8 cellular contexts compared by ENCODE assay signal in genomic region chr1:88985033-88985432, GRCh38. TPM values are rescaled to one million over a fixed set of nuclear protein-coding genes. Genes with fewer than 3 reads are reported as not detected.
A peak's percentile ranks its signal among the peaks of the same experiment; 100 is the strongest.
DNase-seq lines count a peak whose midpoint lies in the region; ATAC-seq, FAIRE-seq and TF ChIP-seq lines count a peak whose summit lies in the region.

No MANE protein-coding gene starts in this region.

- no peak for TF ChIP-seq CTCF in chondrocyte (IDR thresholded peaks at IDR 0.05)

- FAIRE-seq in urothelium cell line (lab: Jason Lieb, UNC) = no peak

- DNase-seq in G401 (ENCODE audit: low spot score) (peak; percentile 23), NCI-H345 treated with DMSO at 0.1 percent for 48 hours (lab: John Stamatoyannopoulos, UW; ENCODE audit: unreplicated experiment) (peak; percentile 66), chondrocyte (ENCODE audit: low spot score) (no peak), medulla oblongata (ENCODE audit: extremely low spot score) (peak; percentile 85), urothelium cell line (ENCODE audit: low spot score) (peak; percentile 76), ureter (ENCODE audit: low spot score) (no peak)

- H3K4me1 Mint-ChIP-seq in chondrocyte (ENCODE audit: low read depth) = peaks cover 52% of the 10 kb centered on the region

- H3K27me3 Mint-ChIP-seq in chondrocyte (ENCODE audit: low read depth) = no peaks in the 10 kb centered on the region

- in situ Hi-C loops in G401 (cut with HindIII; ENCODE audit: low sequenced_read_pairs) = no loop called here

- H3K27ac Mint-ChIP-seq in chondrocyte (ENCODE audit: unreplicated experiment) = peak overlapping the region; percentile 81

- ATAC-seq in GM18511 (IDR thresholded peaks at IDR 0.05; ENCODE audit: unreplicated experiment) (no peak), GM19463 (IDR thresholded peaks at IDR 0.05; ENCODE audit: unreplicated experiment) (no peak)

- H3K9me3 Mint-ChIP-seq in chondrocyte (ENCODE audit: low read depth) = no peaks in the 10 kb centered on the region

- no peak overlapping the region for H3K4me3 Mint-ChIP-seq in chondrocyte (ENCODE audit: unreplicated experiment)

- H3K36me3 Mint-ChIP-seq in chondrocyte (ENCODE audit: low read depth) = peaks cover 8% of the 10 kb centered on the region

RNA-seq across cellular contexts. Expression of gene KYAT3, which starts 7.4 kb away (rescaled TPM):
- total RNA-seq in G401 (2014; rRNA removed; shearing (Covaris generic)) = 49.2 and 82.6 TPM in 2 replicates
- total RNA-seq in chondrocyte (26.1 to 31.1 TPM (median 26.9 TPM) in 3 replicates), ureter (44.4 TPM)

RNA-seq across cellular contexts. Expression of gene RBMXL1, which starts 7.4 kb away (rescaled TPM):
- 7.2 and 13.6 TPM in 2 replicates for total RNA-seq in G401 (2014; rRNA removed; shearing (Covaris generic))
- 5.6 to 7.5 TPM (median 5.9 TPM) in 3 replicates for total RNA-seq in chondrocyte
- total RNA-seq in ureter = 23.1 TPM

RNA-seq across cellular contexts. Expression of gene GBP3, which starts 37.6 kb away (rescaled TPM):
- total RNA-seq in G401 (2014; rRNA removed; shearing (Covaris generic)) = not detected in 2 replicates
- total RNA-seq in chondrocyte (9.2 to 14.3 TPM (median 10.1 TPM) in 3 replicates), ureter (79.7 TPM)

Comparison
In these comparisons a context has a peak if more than half of its experiments do, and no peak if none do; other contexts are left out.
1. DNase-seq: peak in G401 (single experiment), NCI-H345 treated with DMSO at 0.1 percent for 48 hours (single experiment), medulla oblongata (single experiment) and urothelium cell line (single experiment); none in chondrocyte (single experiment) and ureter (single experiment).
2. RNA of gene GBP3, which starts 37.6 kb away (total RNA-seq): 79.7 TPM in ureter (single experiment) and 9.2 to 14.3 TPM in chondrocyte; not detected in G401; every median in the first group is over 10 times any median in the second.